Comparison of ENCODE assay signal across 1 cellular context in the genomic region with DNA sequence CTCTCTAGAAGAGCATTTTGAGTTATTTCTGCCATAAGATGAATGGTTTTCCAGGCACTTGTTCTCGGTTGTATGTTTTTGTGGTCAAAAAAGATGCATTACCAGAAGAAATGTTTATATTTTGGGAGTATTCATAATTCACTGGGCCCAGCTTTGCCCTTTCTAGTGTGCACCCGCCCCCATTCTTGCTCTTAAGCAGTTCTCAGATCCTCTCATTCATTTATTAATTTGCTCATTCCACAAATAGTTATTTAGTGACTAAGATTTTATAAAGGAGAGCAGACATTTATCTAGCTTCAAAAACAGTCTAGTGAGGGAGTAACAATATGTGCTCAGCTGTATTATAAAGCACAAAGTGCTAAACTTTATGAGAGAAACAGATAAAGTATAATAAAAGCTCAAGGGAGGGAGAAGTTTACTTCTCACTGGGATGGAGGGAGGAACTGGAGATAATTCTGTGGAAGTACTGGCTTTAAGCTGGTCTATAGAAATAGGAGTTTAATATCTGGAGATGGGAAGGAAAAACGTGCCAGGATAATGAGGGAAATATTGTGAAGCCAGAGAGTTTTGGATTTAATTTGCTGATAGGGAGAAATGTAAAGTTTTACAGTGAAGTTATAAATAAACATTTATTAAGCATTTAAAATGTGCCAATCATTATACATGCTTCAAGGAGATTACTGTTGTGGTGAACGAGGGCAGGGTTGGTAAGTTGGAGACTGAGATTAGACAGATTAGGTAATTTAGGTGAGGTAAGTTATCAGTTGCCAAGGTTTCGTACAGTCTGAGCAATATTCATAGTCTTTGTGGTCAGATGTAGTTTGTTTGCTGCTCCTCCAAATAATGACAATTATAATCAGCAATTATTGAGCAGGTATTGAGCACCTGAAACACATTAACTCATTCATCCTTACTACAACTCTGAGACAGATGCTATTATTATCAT.
TF ChIP-seq lines count a peak whose summit lies in the region.

No MANE protein-coding gene starts in this region.

TF ChIP-seq in K562, 482 proteins besides CTCF, POLR2A, EP300 and RAD21 (continued from another document):
- TF ChIP-seq, protein P1, sequence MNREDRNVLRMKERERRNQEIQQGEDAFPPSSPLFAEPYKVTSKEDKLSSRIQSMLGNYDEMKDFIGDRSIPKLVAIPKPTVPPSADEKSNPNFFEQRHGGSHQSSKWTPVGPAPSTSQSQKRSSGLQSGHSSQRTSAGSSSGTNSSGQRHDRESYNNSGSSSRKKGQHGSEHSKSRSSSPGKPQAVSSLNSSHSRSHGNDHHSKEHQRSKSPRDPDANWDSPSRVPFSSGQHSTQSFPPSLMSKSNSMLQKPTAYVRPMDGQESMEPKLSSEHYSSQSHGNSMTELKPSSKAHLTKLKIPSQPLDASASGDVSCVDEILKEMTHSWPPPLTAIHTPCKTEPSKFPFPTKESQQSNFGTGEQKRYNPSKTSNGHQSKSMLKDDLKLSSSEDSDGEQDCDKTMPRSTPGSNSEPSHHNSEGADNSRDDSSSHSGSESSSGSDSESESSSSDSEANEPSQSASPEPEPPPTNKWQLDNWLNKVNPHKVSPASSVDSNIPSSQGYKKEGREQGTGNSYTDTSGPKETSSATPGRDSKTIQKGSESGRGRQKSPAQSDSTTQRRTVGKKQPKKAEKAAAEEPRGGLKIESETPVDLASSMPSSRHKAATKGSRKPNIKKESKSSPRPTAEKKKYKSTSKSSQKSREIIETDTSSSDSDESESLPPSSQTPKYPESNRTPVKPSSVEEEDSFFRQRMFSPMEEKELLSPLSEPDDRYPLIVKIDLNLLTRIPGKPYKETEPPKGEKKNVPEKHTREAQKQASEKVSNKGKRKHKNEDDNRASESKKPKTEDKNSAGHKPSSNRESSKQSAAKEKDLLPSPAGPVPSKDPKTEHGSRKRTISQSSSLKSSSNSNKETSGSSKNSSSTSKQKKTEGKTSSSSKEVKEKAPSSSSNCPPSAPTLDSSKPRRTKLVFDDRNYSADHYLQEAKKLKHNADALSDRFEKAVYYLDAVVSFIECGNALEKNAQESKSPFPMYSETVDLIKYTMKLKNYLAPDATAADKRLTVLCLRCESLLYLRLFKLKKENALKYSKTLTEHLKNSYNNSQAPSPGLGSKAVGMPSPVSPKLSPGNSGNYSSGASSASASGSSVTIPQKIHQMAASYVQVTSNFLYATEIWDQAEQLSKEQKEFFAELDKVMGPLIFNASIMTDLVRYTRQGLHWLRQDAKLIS (CRISPR knock-in tag; IDR thresholded peaks at IDR 0.05), result no peak
- TF ChIP-seq CXXC5 (CRISPR knock-in tag; IDR thresholded peaks at IDR 0.05) (no peak), CAMTA2 (CRISPR knock-in tag; conservative IDR thresholded peaks at IDR 0.05) (0 out of 2 replicates have a peak, but pooled peaks have one; percentile 73)
- TF ChIP-seq, protein P2, sequence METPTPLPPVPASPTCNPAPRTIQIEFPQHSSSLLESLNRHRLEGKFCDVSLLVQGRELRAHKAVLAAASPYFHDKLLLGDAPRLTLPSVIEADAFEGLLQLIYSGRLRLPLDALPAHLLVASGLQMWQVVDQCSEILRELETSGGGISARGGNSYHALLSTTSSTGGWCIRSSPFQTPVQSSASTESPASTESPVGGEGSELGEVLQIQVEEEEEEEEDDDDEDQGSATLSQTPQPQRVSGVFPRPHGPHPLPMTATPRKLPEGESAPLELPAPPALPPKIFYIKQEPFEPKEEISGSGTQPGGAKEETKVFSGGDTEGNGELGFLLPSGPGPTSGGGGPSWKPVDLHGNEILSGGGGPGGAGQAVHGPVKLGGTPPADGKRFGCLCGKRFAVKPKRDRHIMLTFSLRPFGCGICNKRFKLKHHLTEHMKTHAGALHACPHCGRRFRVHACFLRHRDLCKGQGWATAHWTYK (CRISPR knock-in tag; IDR thresholded peaks at IDR 0.05), result 0 out of 2 replicates have a peak, but pooled peaks have one; percentile 15
- TF ChIP-seq, protein P3, sequence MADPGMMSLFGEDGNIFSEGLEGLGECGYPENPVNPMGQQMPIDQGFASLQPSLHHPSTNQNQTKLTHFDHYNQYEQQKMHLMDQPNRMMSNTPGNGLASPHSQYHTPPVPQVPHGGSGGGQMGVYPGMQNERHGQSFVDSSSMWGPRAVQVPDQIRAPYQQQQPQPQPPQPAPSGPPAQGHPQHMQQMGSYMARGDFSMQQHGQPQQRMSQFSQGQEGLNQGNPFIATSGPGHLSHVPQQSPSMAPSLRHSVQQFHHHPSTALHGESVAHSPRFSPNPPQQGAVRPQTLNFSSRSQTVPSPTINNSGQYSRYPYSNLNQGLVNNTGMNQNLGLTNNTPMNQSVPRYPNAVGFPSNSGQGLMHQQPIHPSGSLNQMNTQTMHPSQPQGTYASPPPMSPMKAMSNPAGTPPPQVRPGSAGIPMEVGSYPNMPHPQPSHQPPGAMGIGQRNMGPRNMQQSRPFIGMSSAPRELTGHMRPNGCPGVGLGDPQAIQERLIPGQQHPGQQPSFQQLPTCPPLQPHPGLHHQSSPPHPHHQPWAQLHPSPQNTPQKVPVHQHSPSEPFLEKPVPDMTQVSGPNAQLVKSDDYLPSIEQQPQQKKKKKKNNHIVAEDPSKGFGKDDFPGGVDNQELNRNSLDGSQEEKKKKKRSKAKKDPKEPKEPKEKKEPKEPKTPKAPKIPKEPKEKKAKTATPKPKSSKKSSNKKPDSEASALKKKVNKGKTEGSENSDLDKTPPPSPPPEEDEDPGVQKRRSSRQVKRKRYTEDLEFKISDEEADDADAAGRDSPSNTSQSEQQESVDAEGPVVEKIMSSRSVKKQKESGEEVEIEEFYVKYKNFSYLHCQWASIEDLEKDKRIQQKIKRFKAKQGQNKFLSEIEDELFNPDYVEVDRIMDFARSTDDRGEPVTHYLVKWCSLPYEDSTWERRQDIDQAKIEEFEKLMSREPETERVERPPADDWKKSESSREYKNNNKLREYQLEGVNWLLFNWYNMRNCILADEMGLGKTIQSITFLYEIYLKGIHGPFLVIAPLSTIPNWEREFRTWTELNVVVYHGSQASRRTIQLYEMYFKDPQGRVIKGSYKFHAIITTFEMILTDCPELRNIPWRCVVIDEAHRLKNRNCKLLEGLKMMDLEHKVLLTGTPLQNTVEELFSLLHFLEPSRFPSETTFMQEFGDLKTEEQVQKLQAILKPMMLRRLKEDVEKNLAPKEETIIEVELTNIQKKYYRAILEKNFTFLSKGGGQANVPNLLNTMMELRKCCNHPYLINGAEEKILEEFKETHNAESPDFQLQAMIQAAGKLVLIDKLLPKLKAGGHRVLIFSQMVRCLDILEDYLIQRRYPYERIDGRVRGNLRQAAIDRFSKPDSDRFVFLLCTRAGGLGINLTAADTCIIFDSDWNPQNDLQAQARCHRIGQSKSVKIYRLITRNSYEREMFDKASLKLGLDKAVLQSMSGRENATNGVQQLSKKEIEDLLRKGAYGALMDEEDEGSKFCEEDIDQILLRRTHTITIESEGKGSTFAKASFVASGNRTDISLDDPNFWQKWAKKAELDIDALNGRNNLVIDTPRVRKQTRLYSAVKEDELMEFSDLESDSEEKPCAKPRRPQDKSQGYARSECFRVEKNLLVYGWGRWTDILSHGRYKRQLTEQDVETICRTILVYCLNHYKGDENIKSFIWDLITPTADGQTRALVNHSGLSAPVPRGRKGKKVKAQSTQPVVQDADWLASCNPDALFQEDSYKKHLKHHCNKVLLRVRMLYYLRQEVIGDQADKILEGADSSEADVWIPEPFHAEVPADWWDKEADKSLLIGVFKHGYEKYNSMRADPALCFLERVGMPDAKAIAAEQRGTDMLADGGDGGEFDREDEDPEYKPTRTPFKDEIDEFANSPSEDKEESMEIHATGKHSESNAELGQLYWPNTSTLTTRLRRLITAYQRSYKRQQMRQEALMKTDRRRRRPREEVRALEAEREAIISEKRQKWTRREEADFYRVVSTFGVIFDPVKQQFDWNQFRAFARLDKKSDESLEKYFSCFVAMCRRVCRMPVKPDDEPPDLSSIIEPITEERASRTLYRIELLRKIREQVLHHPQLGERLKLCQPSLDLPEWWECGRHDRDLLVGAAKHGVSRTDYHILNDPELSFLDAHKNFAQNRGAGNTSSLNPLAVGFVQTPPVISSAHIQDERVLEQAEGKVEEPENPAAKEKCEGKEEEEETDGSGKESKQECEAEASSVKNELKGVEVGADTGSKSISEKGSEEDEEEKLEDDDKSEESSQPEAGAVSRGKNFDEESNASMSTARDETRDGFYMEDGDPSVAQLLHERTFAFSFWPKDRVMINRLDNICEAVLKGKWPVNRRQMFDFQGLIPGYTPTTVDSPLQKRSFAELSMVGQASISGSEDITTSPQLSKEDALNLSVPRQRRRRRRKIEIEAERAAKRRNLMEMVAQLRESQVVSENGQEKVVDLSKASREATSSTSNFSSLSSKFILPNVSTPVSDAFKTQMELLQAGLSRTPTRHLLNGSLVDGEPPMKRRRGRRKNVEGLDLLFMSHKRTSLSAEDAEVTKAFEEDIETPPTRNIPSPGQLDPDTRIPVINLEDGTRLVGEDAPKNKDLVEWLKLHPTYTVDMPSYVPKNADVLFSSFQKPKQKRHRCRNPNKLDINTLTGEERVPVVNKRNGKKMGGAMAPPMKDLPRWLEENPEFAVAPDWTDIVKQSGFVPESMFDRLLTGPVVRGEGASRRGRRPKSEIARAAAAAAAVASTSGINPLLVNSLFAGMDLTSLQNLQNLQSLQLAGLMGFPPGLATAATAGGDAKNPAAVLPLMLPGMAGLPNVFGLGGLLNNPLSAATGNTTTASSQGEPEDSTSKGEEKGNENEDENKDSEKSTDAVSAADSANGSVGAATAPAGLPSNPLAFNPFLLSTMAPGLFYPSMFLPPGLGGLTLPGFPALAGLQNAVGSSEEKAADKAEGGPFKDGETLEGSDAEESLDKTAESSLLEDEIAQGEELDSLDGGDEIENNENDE (IDR thresholded peaks at IDR 0.05; ENCODE audit: low read depth, low read length), result no peak
- TF ChIP-seq, protein P4, sequence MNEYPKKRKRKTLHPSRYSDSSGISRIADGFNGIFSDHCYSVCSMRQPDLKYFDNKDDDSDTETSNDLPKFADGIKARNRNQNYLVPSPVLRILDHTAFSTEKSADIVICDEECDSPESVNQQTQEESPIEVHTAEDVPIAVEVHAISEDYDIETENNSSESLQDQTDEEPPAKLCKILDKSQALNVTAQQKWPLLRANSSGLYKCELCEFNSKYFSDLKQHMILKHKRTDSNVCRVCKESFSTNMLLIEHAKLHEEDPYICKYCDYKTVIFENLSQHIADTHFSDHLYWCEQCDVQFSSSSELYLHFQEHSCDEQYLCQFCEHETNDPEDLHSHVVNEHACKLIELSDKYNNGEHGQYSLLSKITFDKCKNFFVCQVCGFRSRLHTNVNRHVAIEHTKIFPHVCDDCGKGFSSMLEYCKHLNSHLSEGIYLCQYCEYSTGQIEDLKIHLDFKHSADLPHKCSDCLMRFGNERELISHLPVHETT (CRISPR knock-in tag; conservative IDR thresholded peaks at IDR 0.05 in 1 of 2, IDR thresholded peaks at IDR 0.05 in 1 of 2), result no peak
